In genomic region chr4:3207531-3208037, GRCh38 we compare ENCODE assay signal across 1 cellular context.
TF ChIP-seq lines count a peak whose summit lies in the region.

No MANE protein-coding gene starts in this region.

TF ChIP-seq in HepG2, 621 proteins besides CTCF, POLR2A, EP300 and RAD21 (continued from another document and continues in another):
- TF ChIP-seq ZSCAN31 (CRISPR knock-in tag; IDR thresholded peaks at IDR 0.05; ENCODE audit: low read depth) (no peak), RXRB (CRISPR knock-in tag; IDR thresholded peaks at IDR 0.05; ENCODE audit: borderline replicate concordance) (peak; percentile 23; the same call in 1 of the 2 replicates), CEBPB (IDR thresholded peaks at IDR 0.05; ENCODE audit: borderline replicate concordance, low read depth, low read length) (peak; percentile 82), ETV5 (CRISPR knock-in tag; IDR thresholded peaks at IDR 0.05; ENCODE audit: borderline replicate concordance) (peak; percentile 74), GATA4 (IDR thresholded peaks at IDR 0.05; ENCODE audit: borderline replicate concordance, low read depth) (peak; percentile 81; the same call in 1 of the 2 replicates), TEAD3 (CRISPR knock-in tag; optimal IDR thresholded peaks at IDR 0.05; ENCODE audit: borderline replicate concordance) (peak; percentile 81), MIER2 (CRISPR knock-in tag; IDR thresholded peaks at IDR 0.05) (0 out of 2 replicates have a peak, but pooled peaks have one; percentile 44), FOXO1 (CRISPR knock-in tag; IDR thresholded peaks at IDR 0.05) (peak; percentile 27; the same call in 1 of the 2 replicates), ZNF180 (CRISPR knock-in tag; IDR thresholded peaks at IDR 0.05; ENCODE audit: borderline replicate concordance, low read depth) (no peak), ELF3 (CRISPR knock-in tag; IDR thresholded peaks at IDR 0.05) (peak; percentile 42; the same call in 1 of the 2 replicates), FOXK1 (CRISPR knock-in tag; IDR thresholded peaks at IDR 0.05; ENCODE audit: borderline replicate concordance, low read depth) (0 out of 2 replicates have a peak, but pooled peaks have one; percentile 15), ZNF281 (CRISPR knock-in tag; IDR thresholded peaks at IDR 0.05; ENCODE audit: borderline replicate concordance) (peak; percentile 64; the same call in 1 of the 2 replicates), NFIC (IDR thresholded peaks at IDR 0.05; ENCODE audit: low read length) (no peak), SALL1 (CRISPR knock-in tag; IDR thresholded peaks at IDR 0.05) (peak; percentile 57; the same call in 1 of the 2 replicates), PHF21A (CRISPR knock-in tag; IDR thresholded peaks at IDR 0.05) (peak; percentile 77), PAXIP1 (CRISPR knock-in tag; conservative IDR thresholded peaks at IDR 0.05) (peak; percentile 88), TFAP4 (IDR thresholded peaks at IDR 0.05; ENCODE audit: borderline replicate concordance, low read depth) (peak; percentile 7; the same call in 1 of the 2 replicates), SCMH1 (CRISPR knock-in tag; IDR thresholded peaks at IDR 0.05; ENCODE audit: borderline replicate concordance) (no peak), ZNF713 (CRISPR knock-in tag; IDR thresholded peaks at IDR 0.05) (no peak), SAP130 (CRISPR knock-in tag; IDR thresholded peaks at IDR 0.05; ENCODE audit: low read depth) (peak; percentile 53), TFE3 (CRISPR knock-in tag; IDR thresholded peaks at IDR 0.05) (peak; percentile 26; the same call in 1 of the 2 replicates), HOXA3 (CRISPR knock-in tag; IDR thresholded peaks at IDR 0.05) (0 out of 2 replicates have a peak, but pooled peaks have one; percentile 51), THRA (CRISPR knock-in tag; IDR thresholded peaks at IDR 0.05; ENCODE audit: borderline replicate concordance) (0 out of 2 replicates have a peak, but pooled peaks have one; percentile 39), ZNF17 (CRISPR knock-in tag; IDR thresholded peaks at IDR 0.05) (0 out of 2 replicates have a peak, but pooled peaks have one; percentile 54), GFI1 (CRISPR knock-in tag; IDR thresholded peaks at IDR 0.05; ENCODE audit: borderline replicate concordance) (peak; percentile 92), ZGPAT (CRISPR knock-in tag; IDR thresholded peaks at IDR 0.05) (peak; percentile 54), NCOR1 (IDR thresholded peaks at IDR 0.05; ENCODE audit: borderline replicate concordance, low read length) (peak; percentile 68; the same call in 1 of the 2 replicates), ZNF331 (CRISPR knock-in tag; IDR thresholded peaks at IDR 0.05) (peak; percentile 60), ZBTB44 (CRISPR knock-in tag; IDR thresholded peaks at IDR 0.05) (no peak), MIER3 (CRISPR knock-in tag; IDR thresholded peaks at IDR 0.05; ENCODE audit: borderline replicate concordance) (0 out of 2 replicates have a peak, but pooled peaks have one; percentile 38), ZNF343 (CRISPR knock-in tag; IDR thresholded peaks at IDR 0.05) (no peak), ZNF414 (CRISPR knock-in tag; IDR thresholded peaks at IDR 0.05) (no peak), PHF5A (CRISPR knock-in tag; IDR thresholded peaks at IDR 0.05; ENCODE audit: low read depth, unreplicated experiment) (peak; percentile 56), RBFOX2 (IDR thresholded peaks at IDR 0.05; ENCODE audit: low read depth, low read length) (no peak), GLI4 (CRISPR knock-in tag; IDR thresholded peaks at IDR 0.05; ENCODE audit: borderline replicate concordance) (no peak), CREM (IDR thresholded peaks at IDR 0.05) (peak; percentile 81), CREM (CRISPR knock-in tag; IDR thresholded peaks at IDR 0.05) (no peak), ZNF703 (CRISPR knock-in tag; IDR thresholded peaks at IDR 0.05; ENCODE audit: borderline replicate concordance) (no peak), SMYD3 (CRISPR knock-in tag; IDR thresholded peaks at IDR 0.05) (no peak), FOSL2 (CRISPR knock-in tag; IDR thresholded peaks at IDR 0.05) (peak; percentile 41; the same call in 1 of the 2 replicates), ZNF800 (CRISPR knock-in tag; IDR thresholded peaks at IDR 0.05) (0 out of 2 replicates have a peak, but pooled peaks have one; percentile 34), SP140L (CRISPR knock-in tag; IDR thresholded peaks at IDR 0.05; ENCODE audit: borderline replicate concordance) (no peak), PCBP2 (optimal IDR thresholded peaks at IDR 0.05; ENCODE audit: low read depth, low read length, poor library complexity, severe bottlenecking) (no peak), SOX5 (CRISPR knock-in tag; IDR thresholded peaks at IDR 0.05; ENCODE audit: borderline replicate concordance) (peak; percentile 74; the same call in 1 of the 2 replicates), ISL2 (CRISPR knock-in tag; IDR thresholded peaks at IDR 0.05) (peak; percentile 94)
